Comparison of ENCODE assay signal across 14 cellular contexts in genomic region chr13:36475468-36475867, GRCh38. TPM values are rescaled to one million over a fixed set of nuclear protein-coding genes. Genes with fewer than 3 reads are reported as not detected.
DNase-seq lines count a peak whose midpoint lies in the region; ATAC-seq and TF ChIP-seq lines count a peak whose summit lies in the region.
"Had no signal": no experiment of that assay in that cellular context is flagged by ENCODE, and none has a peak within 500 bp of the region (broad histone marks: within the 10 kb centered on the region; RNA-seq: fewer than 3 reads in every experiment).

No MANE protein-coding gene starts in this region.

- H3K27ac Mint-ChIP-seq in endothelial cell (ENCODE audit: unreplicated experiment) = no peak overlapping the region
- H3K27ac Mint-ChIP-seq: mesothelial cell of epicardium had no signal

- ATAC-seq in DND-41 (ENCODE audit: insufficient read depth, low read depth) = no peak

- no peak overlapping the region for H3K4me3 Mint-ChIP-seq in endothelial cell (ENCODE audit: unreplicated experiment)
- H3K4me3 Mint-ChIP-seq: mesothelial cell of epicardium had no signal

- no peak overlapping the region for H2AFZ ChIP-seq in DND-41 (ENCODE audit: low read depth, low read length)

- H3K4me1 ChIP-seq in DND-41 (ENCODE audit: insufficient read depth, low read length) (no peaks in the 10 kb centered on the region), HEK293 (ENCODE audit: control insufficient read depth, insufficient read depth, low read length) (no peaks in the 10 kb centered on the region), SJCRH30 (no peaks in the 10 kb centered on the region)

- no peaks in the 10 kb centered on the region for H4K20me1 ChIP-seq in DND-41 (ENCODE audit: insufficient read depth, low read length)

- H3K79me2 ChIP-seq in DND-41 (ENCODE audit: insufficient read depth, low read length) = no peaks in the 10 kb centered on the region

- H3K9me3 ChIP-seq in DND-41 (ENCODE audit: insufficient read depth, low read length, severe bottlenecking) = peaks cover 6% of the 10 kb centered on the region
- no peaks in the 10 kb centered on the region for H3K9me3 ChIP-seq in HEK293 (ENCODE audit: control insufficient read depth, insufficient read depth, low read depth, low read length)
- no peaks in the 10 kb centered on the region for H3K9me3 ChIP-seq in SJCRH30 (replicated peaks)

- H3K9ac ChIP-seq in DND-41 (ENCODE audit: low read depth, low read length) = no peak overlapping the region

- no peaks in the 10 kb centered on the region for H3K36me3 Mint-ChIP-seq in endothelial cell (ENCODE audit: low read depth, unreplicated experiment)
- H3K36me3 Mint-ChIP-seq: mesothelial cell of epicardium had no signal

- TF ChIP-seq CTCF in DND-41 (IDR thresholded peaks at IDR 0.05; ENCODE audit: borderline replicate concordance, extremely low read depth, low read length, poor library complexity, severe bottlenecking) (peak; percentile 34), HEK293 (tag by site-specific recombination; IDR thresholded peaks at IDR 0.05) (0 out of 2 replicates have a peak, but pooled peaks have one; percentile 19), fibroblast of the aortic adventitia (IDR thresholded peaks at IDR 0.05; ENCODE audit: insufficient read depth, low read length) (peak; percentile 19), endothelial cell (IDR thresholded peaks at IDR 0.05; ENCODE audit: unreplicated experiment) (no peak)

- H3K4me3 ChIP-seq in DND-41 (ENCODE audit: low read depth in 1 of 2, low read length in 2 of 2) (no peak overlapping the region), HEK293 (ENCODE audit: low read depth, low read length) (no peak overlapping the region), SJCRH30 (no peak overlapping the region), fibroblast of the aortic adventitia (ENCODE audit: low read depth, low read length) (no peak overlapping the region)

- H3K4me2 ChIP-seq in DND-41 (ENCODE audit: insufficient read depth, low read length) = no peak overlapping the region

- POLR2A ChIA-PET in HEK293 (lab: Yijun Ruan, JAX) = no interaction called here

- H3K27ac ChIP-seq in DND-41 (ENCODE audit: low read length) (no peak overlapping the region), HEK293 (ENCODE audit: extremely low read depth, low read depth, low read length) (no peak overlapping the region), SJCRH30 (no peak overlapping the region)

- peaks cover 8% of the 10 kb centered on the region for H3K9me3 Mint-ChIP-seq in endothelial cell (ENCODE audit: unreplicated experiment)

- no peak for DNase-seq in DND-41
- peak; percentile 21 to 54 for DNase-seq in SJCRH30
- DNase-seq in fibroblast of the aortic adventitia (ENCODE audit: low read depth) = peak; percentile 32
- no peak for DNase-seq in kidney glomerular epithelial cell (lab: John Stamatoyannopoulos, UW)
- DNase-seq in T-helper 9 cell = no peak
- DNase-seq in endothelial cell (ENCODE audit: low spot score) = no peak
- no peak for DNase-seq in NCI-H510A (lab: John Stamatoyannopoulos, UW)
- DNase-seq: activated CD4-positive, CD25-positive, alpha-beta regulatory T cell treated with anti-CD3 and anti-CD28 coated beads, Interleukin-2, amount 50 U/mL, for 72 hours; activated gamma-delta T cell; hippocampal formation; NCI-H187; substantia nigra had no signal

- H3K27me3 Mint-ChIP-seq in endothelial cell (ENCODE audit: unreplicated experiment) = no peaks in the 10 kb centered on the region

- H3K4me1 Mint-ChIP-seq in endothelial cell (ENCODE audit: unreplicated experiment) = no peaks in the 10 kb centered on the region
- H3K4me1 Mint-ChIP-seq: mesothelial cell of epicardium had no signal

- H3K36me3 ChIP-seq in DND-41 (ENCODE audit: insufficient read depth, low read length) (no peaks in the 10 kb centered on the region), HEK293 (ENCODE audit: control insufficient read depth in 2 of 2, insufficient read depth in 1 of 2, low read length in 2 of 2) (no peaks in the 10 kb centered on the region), SJCRH30 (no peaks in the 10 kb centered on the region)

- CTCF ChIA-PET in HEK293 (lab: Yijun Ruan, JAX) = interaction anchor here (0.8 to 1.4 kb wide), 5 partner anchors 17 to 192 kb away, joined by 3 to 6 read pairs (median 3); no protein-coding TSS in a partner anchor

- H3K27me3 ChIP-seq in DND-41 (ENCODE audit: insufficient read depth, low read length, poor library complexity) (no peaks in the 10 kb centered on the region), SJCRH30 (no peaks in the 10 kb centered on the region; the same call in none of the 2 replicates)

TF ChIP-seq in HEK293, 187 proteins besides CTCF, POLR2A, EP300 and RAD21:
- TF ChIP-seq ZNF560 (tag by site-specific recombination; IDR thresholded peaks at IDR 0.05; ENCODE audit: borderline replicate concordance) = no peak
- no peak for TF ChIP-seq FEZF1 (tag by site-specific recombination; IDR thresholded peaks at IDR 0.05)
- TF ChIP-seq ZNF670 (tag by site-specific recombination; IDR thresholded peaks at IDR 0.05; ENCODE audit: low read depth) = no peak
- no peak for TF ChIP-seq ZNF341 (tag by site-specific recombination; IDR thresholded peaks at IDR 0.05; ENCODE audit: low read depth)
- TF ChIP-seq ZNF654 (tag by site-specific recombination; IDR thresholded peaks at IDR 0.05; ENCODE audit: low read depth) = peak; percentile 28
- TF ChIP-seq ZNF449 (tag by site-specific recombination; IDR thresholded peaks at IDR 0.05) = no peak
TF ChIP-seq in HEK293: peak in this region for 1.

RNA-seq across cellular contexts. Expression of gene CCNA1, which starts 43.2 kb away (rescaled TPM):
- total RNA-seq in SJCRH30 (2014; rRNA removed; shearing (Covaris generic)) = 2.1 and 2.6 TPM in 2 replicates
- total RNA-seq in fibroblast of the aortic adventitia (ENCODE audit: low replicate concordance) = 0.09 TPM in 1 of 2 replicates, not detected in the other
- not detected for total RNA-seq in endothelial cell (ENCODE audit: unreplicated experiment)

Comparison
In these comparisons a context has a peak if more than half of its experiments do, and no peak if none do; other contexts are left out.
1. DNase-seq: peak in SJCRH30 (2 of 2) and fibroblast of the aortic adventitia (single experiment); none in DND-41 (single experiment), kidney glomerular epithelial cell (single experiment), T-helper 9 cell (single experiment), endothelial cell (single experiment) and NCI-H510A (single experiment).